Comparison of ENCODE assay signal across 8 cellular contexts in the genomic region with DNA sequence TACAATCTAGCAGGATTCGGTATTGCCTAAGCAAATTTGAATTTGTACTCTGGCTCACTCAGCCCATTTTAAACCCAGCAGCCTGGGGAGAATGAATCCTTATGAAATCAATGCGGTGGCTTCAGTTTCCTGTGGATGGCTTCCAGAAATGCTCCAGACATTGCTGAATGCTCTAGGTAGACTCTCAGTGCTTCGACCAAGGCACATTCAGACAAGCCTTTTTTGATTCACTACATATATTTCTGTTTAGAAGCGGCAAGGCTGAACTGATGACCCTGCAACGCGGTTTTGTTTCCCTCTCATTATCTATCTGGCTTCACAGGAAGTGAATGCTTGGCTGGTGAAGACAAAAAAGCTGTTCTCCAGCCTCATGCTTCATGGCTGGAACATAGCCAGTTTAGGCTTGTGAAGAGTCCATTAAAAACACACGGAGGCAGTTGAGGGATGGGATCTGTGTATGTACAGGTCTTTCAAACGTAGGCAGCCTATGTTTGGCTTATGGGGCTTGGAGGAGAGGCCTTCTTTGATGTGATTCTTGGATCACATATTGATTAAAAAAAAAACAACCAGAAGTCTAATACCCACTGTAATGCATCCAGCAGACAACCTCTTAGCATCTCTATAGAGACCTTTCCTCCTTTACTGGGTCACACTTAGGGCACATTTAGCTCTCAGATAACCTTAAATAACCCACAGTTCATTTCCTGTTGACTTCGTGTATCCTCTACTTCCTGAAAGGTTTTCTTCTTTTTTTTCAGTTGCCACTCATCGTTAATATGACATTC.
DNase-seq lines count a peak whose midpoint lies in the region; ATAC-seq, FAIRE-seq and TF ChIP-seq lines count a peak whose summit lies in the region.

No MANE protein-coding gene starts in this region.

- H3K36me3 ChIP-seq in pancreas = no peaks in the 10 kb centered on the region

- WGBS in pancreas, 2 donors = 49 to 55% methylated on average over 10 of the region's 10 CpGs

- intact Hi-C loops in activated T-helper 1 cell treated with anti-CD3 and anti-CD28 coated beads, Interleukin-12 subunit alpha, Interleukin-12 subunit beta, Interleukin-2, Interleukin-4 antibody, amounts not matched to agents 30 ng/mL and 10 ng/mL and 1 ng/mL, durations not matched to agents 14 hours and 24 hours and 36 hours (cut with micrococcal nuclease) = loop anchor here (2.0 kb wide), 2 partner anchors 171 to 543 kb away; no protein-coding TSS in a partner anchor
- intact Hi-C loops in pancreas (cut with DNase I) = no loop called here

- peak; percentile 79 for ATAC-seq in GM18517 (IDR thresholded peaks at IDR 0.05; ENCODE audit: unreplicated experiment)
- ATAC-seq in HG03066 (IDR thresholded peaks at IDR 0.05; ENCODE audit: low read depth, unreplicated experiment) = peak; percentile 85
- ATAC-seq in pancreas = peak in 3 of 4 donors; percentile 10 to 39 (median 22)

- peaks cover 61% of the 10 kb centered on the region for H3K4me1 Mint-ChIP-seq in activated T-helper 1 cell treated with anti-CD3 and anti-CD28 coated beads, Interleukin-12 subunit alpha, Interleukin-12 subunit beta, Interleukin-2, Interleukin-4 antibody, amounts not matched to agents 30 ng/mL and 10 ng/mL and 1 ng/mL, durations not matched to agents 14 hours and 24 hours and 36 hours (ENCODE audit: low read depth)
- peaks cover 6% of the 10 kb centered on the region for H3K4me1 Mint-ChIP-seq in glutamatergic neuron (ENCODE audit: low read depth, unreplicated experiment)

- peak overlapping the region; percentile 96 for H3K27ac Mint-ChIP-seq in activated T-helper 1 cell treated with anti-CD3 and anti-CD28 coated beads, Interleukin-12 subunit alpha, Interleukin-12 subunit beta, Interleukin-2, Interleukin-4 antibody, amounts not matched to agents 30 ng/mL and 10 ng/mL and 1 ng/mL, durations not matched to agents 14 hours and 24 hours and 36 hours
- H3K27ac Mint-ChIP-seq in glutamatergic neuron (ENCODE audit: unreplicated experiment) = no peak overlapping the region

- peaks cover 7% of the 10 kb centered on the region for H3K9me3 Mint-ChIP-seq in activated T-helper 1 cell treated with anti-CD3 and anti-CD28 coated beads, Interleukin-12 subunit alpha, Interleukin-12 subunit beta, Interleukin-2, Interleukin-4 antibody, amounts not matched to agents 30 ng/mL and 10 ng/mL and 1 ng/mL, durations not matched to agents 14 hours and 24 hours and 36 hours
- H3K9me3 Mint-ChIP-seq in glutamatergic neuron (ENCODE audit: unreplicated experiment) = no peaks in the 10 kb centered on the region

- H3K27ac ChIP-seq in pancreas = peak overlapping the region in 2 of 4 donors; percentile 9 to 17

- H3K4me3 Mint-ChIP-seq in activated T-helper 1 cell treated with anti-CD3 and anti-CD28 coated beads, Interleukin-12 subunit alpha, Interleukin-12 subunit beta, Interleukin-2, Interleukin-4 antibody, amounts not matched to agents 30 ng/mL and 10 ng/mL and 1 ng/mL, durations not matched to agents 14 hours and 24 hours and 36 hours = peak overlapping the region; percentile 71
- no peak overlapping the region for H3K4me3 Mint-ChIP-seq in glutamatergic neuron (ENCODE audit: unreplicated experiment)

- H3K9me3 ChIP-seq in pancreas = peaks cover 0 to 3% (median 0%) of the 10 kb centered on the region in 4 donors

- no peaks in the 10 kb centered on the region for H3K27me3 ChIP-seq in pancreas

- TF ChIP-seq CTCF in pancreas (IDR thresholded peaks at IDR 0.05) (no peak), glutamatergic neuron (IDR thresholded peaks at IDR 0.05; ENCODE audit: partially characterized antibody, unreplicated experiment) (no peak)

- H3K4me1 ChIP-seq in pancreas = peaks cover under 1 to 49% (median 39%) of the 10 kb centered on the region in 3 donors

- no peak for FAIRE-seq in pancreas (lab: Jason Lieb, UNC)

- peaks cover 4% of the 10 kb centered on the region for H3K36me3 Mint-ChIP-seq in activated T-helper 1 cell treated with anti-CD3 and anti-CD28 coated beads, Interleukin-12 subunit alpha, Interleukin-12 subunit beta, Interleukin-2, Interleukin-4 antibody, amounts not matched to agents 30 ng/mL and 10 ng/mL and 1 ng/mL, durations not matched to agents 14 hours and 24 hours and 36 hours (ENCODE audit: low read depth)
- no peaks in the 10 kb centered on the region for H3K36me3 Mint-ChIP-seq in glutamatergic neuron (ENCODE audit: unreplicated experiment)

- H3K27me3 Mint-ChIP-seq in activated T-helper 1 cell treated with anti-CD3 and anti-CD28 coated beads, Interleukin-12 subunit alpha, Interleukin-12 subunit beta, Interleukin-2, Interleukin-4 antibody, amounts not matched to agents 30 ng/mL and 10 ng/mL and 1 ng/mL, durations not matched to agents 14 hours and 24 hours and 36 hours (ENCODE audit: insufficient read depth) = peaks cover 2% of the 10 kb centered on the region
- H3K27me3 Mint-ChIP-seq in glutamatergic neuron (ENCODE audit: unreplicated experiment) = no peaks in the 10 kb centered on the region

- DNase-seq in AG08396 (ENCODE audit: low spot score) (peak; percentile 35), NCI-H2227 treated with DMSO at 0.1 percent for 48 hours (lab: John Stamatoyannopoulos, UW) (peak; percentile 47), foreskin melanocyte (peak; percentile 81), pancreas (peak in 1 of 6 donors; percentile 31), glutamatergic neuron (no peak)
- DNase-seq in activated T-helper 1 cell treated with anti-CD3 and anti-CD28 coated beads, Interleukin-12 subunit alpha, Interleukin-12 subunit beta, Interleukin-2, Interleukin-4 antibody, amounts not matched to agents 30 ng/mL and 10 ng/mL and 1 ng/mL, durations not matched to agents 14 hours and 24 hours and 36 hours (ENCODE audit: low spot score) = no peak

- H3K4me3 ChIP-seq in pancreas = no peak overlapping the region

Comparison
In these comparisons a context has a peak if more than half of its experiments do, and no peak if none do; other contexts are left out.
1. DNase-seq: peak in AG08396 (single experiment), NCI-H2227 treated with DMSO at 0.1 percent for 48 hours (single experiment) and foreskin melanocyte (single experiment); none in activated T-helper 1 cell treated with anti-CD3 and anti-CD28 coated beads, Interleukin-12 subunit alpha, Interleukin-12 subunit beta, Interleukin-2, Interleukin-4 antibody, amounts not matched to agents 30 ng/mL and 10 ng/mL and 1 ng/mL, durations not matched to agents 14 hours and 24 hours and 36 hours (single experiment) and glutamatergic neuron (single experiment).
2. ATAC-seq: peak in every context shown above with its lines; median percentile 85 in HG03066; 79 in GM18517; 22 in pancreas.